ENCODE assay signal across 21 cellular contexts in the genomic region with DNA sequence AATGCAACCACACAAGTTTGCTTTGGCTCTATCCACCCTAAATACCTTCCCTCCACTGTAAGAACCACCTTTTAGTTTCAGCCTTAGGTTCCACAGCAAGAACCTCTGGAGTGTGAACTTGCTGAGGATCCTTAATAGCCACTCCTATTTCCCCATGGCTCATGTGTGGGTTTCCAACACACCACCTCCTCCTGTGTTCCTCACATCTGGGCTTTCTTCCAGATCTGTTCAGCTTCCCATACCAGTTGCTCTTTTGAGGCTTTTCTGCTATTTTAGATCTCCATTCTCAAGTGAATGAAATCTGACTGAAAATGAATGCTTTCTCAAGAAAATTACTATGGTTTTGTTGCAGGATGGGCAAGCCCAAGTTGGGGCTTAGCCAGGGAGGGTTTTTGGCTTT.
"Had no signal": no experiment of that assay in that cellular context is flagged by ENCODE, and none has a peak within 500 bp of the region (broad histone marks: within the 10 kb centered on the region; RNA-seq: fewer than 3 reads in every experiment).

No MANE protein-coding gene starts in this region.

- ATAC-seq: activated CD8-positive, alpha-beta memory T cell treated with anti-CD3 and anti-CD28 coated beads, Interleukin-2, amount 10 ng/mL, durations not matched to agents 7 days and 5 days; foreskin keratinocyte; left cardiac atrium; stimulated activated memory B cell treated with anti-CD40 and anti-IgM and Interleukin-4, amounts not matched to agents 10 μg/mL and 1 μg/mL and 100 μg/mL, for 72 hours; T-helper 17 cell had no signal

- H3K4me1 ChIP-seq: adrenal gland, foreskin keratinocyte, tibial artery, uterus had no signal

- H3K36me3 ChIP-seq: adrenal gland, brain microvascular endothelial cell, ovary, tibial artery, uterus had no signal

- H3K27me3 ChIP-seq: adrenal gland, brain microvascular endothelial cell, foreskin keratinocyte, ovary, tibial artery, uterus had no signal

- H3K27ac ChIP-seq: adrenal gland, brain microvascular endothelial cell, foreskin keratinocyte, ovary, tibial artery, uterus had no signal

- H3K4me3 ChIP-seq: adrenal gland, lung, ovary, tibial artery, uterus had no signal

- H3K9me3 ChIP-seq: adrenal gland, ovary, tibial artery, uterus had no signal

- H3K27me3 Mint-ChIP-seq: activated T-cell treated with anti-CD3 and anti-CD28 coated beads, Interleukin-2, amount 50 U/mL, for 24 hours; stimulated activated memory B cell treated with anti-CD40 and anti-IgM and Interleukin-4, amounts not matched to agents 10 μg/mL and 1 μg/mL and 100 μg/mL, for 72 hours had no signal

- H3K9me3 Mint-ChIP-seq: activated T-cell treated with anti-CD3 and anti-CD28 coated beads, Interleukin-2, amount 50 U/mL, for 24 hours; stimulated activated memory B cell treated with anti-CD40 and anti-IgM and Interleukin-4, amounts not matched to agents 10 μg/mL and 1 μg/mL and 100 μg/mL, for 72 hours had no signal

- H3K4me1 Mint-ChIP-seq: activated CD8-positive, alpha-beta memory T cell treated with anti-CD3 and anti-CD28 coated beads, Interleukin-2, amount 10 ng/mL, durations not matched to agents 7 days and 5 days; central memory CD8-positive, alpha-beta T cell; immature natural killer cell; stimulated activated memory B cell treated with anti-CD40 and anti-IgM and Interleukin-4, amounts not matched to agents 10 μg/mL and 1 μg/mL and 100 μg/mL, for 72 hours; T-helper 17 cell had no signal

- H3K36me3 Mint-ChIP-seq: activated CD8-positive, alpha-beta memory T cell treated with anti-CD3 and anti-CD28 coated beads, Interleukin-2, amount 10 ng/mL, durations not matched to agents 7 days and 5 days; immature natural killer cell; stimulated activated memory B cell treated with anti-CD40 and anti-IgM and Interleukin-4, amounts not matched to agents 10 μg/mL and 1 μg/mL and 100 μg/mL, for 72 hours had no signal

- H3K4me3 Mint-ChIP-seq: activated CD8-positive, alpha-beta memory T cell treated with anti-CD3 and anti-CD28 coated beads, Interleukin-2, amount 10 ng/mL, durations not matched to agents 7 days and 5 days; activated T-cell treated with anti-CD3 and anti-CD28 coated beads, Interleukin-2, amount 50 U/mL, for 24 hours; central memory CD8-positive, alpha-beta T cell; immature natural killer cell; neural crest cell; stimulated activated memory B cell treated with anti-CD40 and anti-IgM and Interleukin-4, amounts not matched to agents 10 μg/mL and 1 μg/mL and 100 μg/mL, for 72 hours; T-helper 17 cell had no signal

- DNase-seq: activated CD4-positive, alpha-beta T cell treated with anti-CD3 and anti-CD28 coated beads, Interleukin-2, amount 50 U/mL, for 4 hours; activated CD4-positive, CD25-positive, alpha-beta regulatory T cell treated with anti-CD3 and anti-CD28 coated beads, Interleukin-2, amount 50 U/mL, for 72 hours; activated CD8-positive, alpha-beta memory T cell treated with anti-CD3 and anti-CD28 coated beads, Interleukin-2, amount 10 ng/mL, durations not matched to agents 7 days and 5 days; activated naive CD4-positive, alpha-beta T cell treated with anti-CD3 and anti-CD28 coated beads, Interleukin-2, amount 50 U/mL, for 16 hours; activated T-cell treated with anti-CD3 and anti-CD28 coated beads, Interleukin-2, amount 50 U/mL, for 24 hours; adrenal gland; brain microvascular endothelial cell; effector CD8-positive, alpha-beta T cell; foreskin keratinocyte; head of caudate nucleus; immature natural killer cell; left cardiac atrium; midbrain; ovary; T-helper 17 cell; tibial artery; uterus had no signal

- H3K27ac Mint-ChIP-seq: activated CD8-positive, alpha-beta memory T cell treated with anti-CD3 and anti-CD28 coated beads, Interleukin-2, amount 10 ng/mL, durations not matched to agents 7 days and 5 days; activated T-cell treated with anti-CD3 and anti-CD28 coated beads, Interleukin-2, amount 50 U/mL, for 24 hours; immature natural killer cell; stimulated activated memory B cell treated with anti-CD40 and anti-IgM and Interleukin-4, amounts not matched to agents 10 μg/mL and 1 μg/mL and 100 μg/mL, for 72 hours; T-helper 17 cell had no signal
